In genomic region chr10:17645591-17646345, GRCh38 we compare ENCODE assay signal across 8 cellular contexts. TPM values are rescaled to one million over a fixed set of nuclear protein-coding genes. Genes with fewer than 3 reads are reported as not detected.
DNase-seq lines count a peak whose midpoint lies in the region; TF ChIP-seq lines count a peak whose summit lies in the region.

No MANE protein-coding gene starts in this region.

- H3K27me3 ChIP-seq in BE2C: no peaks in the 10 kb centered on the region
- no peaks in the 10 kb centered on the region for H3K27me3 ChIP-seq in HUES6 (ENCODE audit: control insufficient read depth, insufficient read depth, low read length)
- H3K27me3 ChIP-seq in breast epithelium: no peaks in the 10 kb centered on the region
- no peaks in the 10 kb centered on the region for H3K27me3 ChIP-seq in muscle layer of duodenum (ENCODE audit: low read depth, low read length)

- H3K27ac ChIP-seq in HUES6 (ENCODE audit: low read depth, low read length) (no peak overlapping the region), breast epithelium (peak overlapping the region; percentile 2 to 11), muscle layer of duodenum (ENCODE audit: low read length) (peak overlapping the region; percentile 4)

- intact Hi-C loops in breast epithelium (cut with DNase I; ENCODE audit: low total_unique reads): no loop called here

- H3K4me1 ChIP-seq in BE2C (0 out of 2 replicates have a peak, but pooled peaks cover 2% of the 10 kb centered on the region), HUES6 (ENCODE audit: control insufficient read depth, insufficient read depth, low read length) (peaks cover 18% of the 10 kb centered on the region), breast epithelium (peaks cover 0 to 12% of the 10 kb centered on the region in 2 donors), muscle layer of duodenum (ENCODE audit: control insufficient read depth in 1 of 2, insufficient read depth in 2 of 2, low read length in 2 of 2) (peaks cover 16 to 36% of the 10 kb centered on the region in 2 donors)

- no peak for DNase-seq in BE2C
- no peak for DNase-seq in breast epithelium (ENCODE audit: low spot score in 2 of 2)
- DNase-seq in AG08395 (ENCODE audit: low spot score): no peak
- no peak for DNase-seq in SHP77 treated with DMSO at 0.1 percent for 48 hours (lab: John Stamatoyannopoulos, UW)
- DNase-seq in pons (ENCODE audit: low spot score): no peak
- DNase-seq in inferior parietal cortex (ENCODE audit: extremely low spot score): no peak

- H3K9me3 ChIP-seq in BE2C (no peaks in the 10 kb centered on the region), HUES6 (ENCODE audit: control insufficient read depth, insufficient read depth, low read depth, low read length) (no peaks in the 10 kb centered on the region), breast epithelium (no peaks in the 10 kb centered on the region), muscle layer of duodenum (ENCODE audit: control insufficient read depth in 1 of 2, low read length in 2 of 2) (no peaks in the 10 kb centered on the region)

- no peak for TF ChIP-seq POLR2A in breast epithelium (IDR thresholded peaks at IDR 0.05)

- H3K9ac ChIP-seq in HUES6 (ENCODE audit: low read length): no peak overlapping the region

- H3K36me3 ChIP-seq in BE2C (peaks cover 11% of the 10 kb centered on the region), HUES6 (ENCODE audit: control insufficient read depth, insufficient read depth, low read length) (0 out of 2 replicates have a peak, but pooled peaks cover 5% of the 10 kb centered on the region), breast epithelium (no peaks in the 10 kb centered on the region), muscle layer of duodenum (ENCODE audit: control insufficient read depth in 1 of 2, insufficient read depth in 2 of 2, low read length in 2 of 2) (peaks cover 0 to 12% of the 10 kb centered on the region in 2 donors)

- H3K4me3 ChIP-seq in BE2C (ENCODE audit: low read depth, low read length) (peak overlapping the region; percentile 98), HUES6 (ENCODE audit: low read depth, low read length) (peak overlapping the region; percentile 83), breast epithelium (peak overlapping the region; percentile 72 to 82 (median 73)), muscle layer of duodenum (ENCODE audit: low read depth in 1 of 2, low read length in 2 of 2) (peak overlapping the region; percentile 99)

- TF ChIP-seq CTCF in BE2C (IDR thresholded peaks at IDR 0.05; ENCODE audit: low read depth, low read length) (no peak), breast epithelium (IDR thresholded peaks at IDR 0.05) (no peak)

RNA-seq across cellular contexts. Expression of gene STAM, which starts 1.8 kb away (rescaled TPM):
- 26.7 TPM for polyA plus RNA-seq in BE2C (2012; ENCODE audit: insufficient read depth, insufficient read length, low read depth)
- total RNA-seq in breast epithelium: 10 to 100 TPM; 19.0 to 25.2 (median 22.7) TPM

RNA-seq across cellular contexts. Expression of gene HACD1, which starts 28.6 kb away (rescaled TPM):
- polyA plus RNA-seq in BE2C (2012; ENCODE audit: insufficient read depth, insufficient read length, low read depth): 10.6 TPM
- 10 to 100 TPM; 13.1 to 60.3 (median 13.2) TPM for total RNA-seq in breast epithelium
